In the genomic region with DNA sequence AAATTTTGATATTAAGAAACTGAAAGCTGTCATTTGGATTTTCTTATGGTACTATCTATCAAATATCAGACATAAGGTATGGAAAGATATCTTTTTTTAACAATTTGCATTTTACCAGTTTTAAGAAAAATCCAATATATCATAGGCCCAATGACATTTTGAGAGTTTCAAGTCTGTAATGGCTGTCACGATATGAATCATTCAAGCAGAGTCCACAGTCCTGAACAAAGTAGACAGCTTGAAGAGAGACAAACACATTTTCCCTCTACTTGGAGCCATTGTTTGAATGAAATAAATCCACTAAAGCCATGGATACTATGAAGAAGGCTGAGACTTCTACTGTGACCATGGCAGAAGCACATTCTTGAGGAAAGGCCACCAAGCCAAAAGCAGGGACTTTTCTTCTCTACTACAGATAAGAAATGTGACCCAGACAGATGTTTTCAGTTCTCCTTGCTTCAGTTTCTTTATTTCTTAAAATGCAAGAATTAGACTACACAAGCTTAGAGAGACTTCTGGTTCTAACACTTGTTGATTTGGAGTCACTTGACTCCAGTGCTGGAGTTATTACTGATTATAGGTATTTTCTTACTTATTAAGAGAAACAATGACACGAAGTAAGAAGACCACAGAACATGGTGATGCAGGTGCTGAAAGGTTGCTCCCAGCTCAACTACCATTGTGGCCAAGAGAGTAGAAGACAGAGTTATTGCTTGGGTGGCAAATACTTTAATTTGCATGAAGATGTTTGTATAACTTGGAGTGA, we compare ENCODE assay signal across 19 cellular contexts.
A peak's percentile ranks its signal among the peaks of the same experiment; 100 is the strongest.
DNase-seq lines count a peak whose midpoint lies in the region; ATAC-seq and TF ChIP-seq lines count a peak whose summit lies in the region.
"Had no signal": no experiment of that assay in that cellular context is flagged by ENCODE, and none has a peak within 500 bp of the region (broad histone marks: within the 10 kb centered on the region; RNA-seq: fewer than 3 reads in every experiment).

No MANE protein-coding gene starts in this region.

- no peak overlapping the region for H3K4me3 Mint-ChIP-seq in stimulated activated naive CD8-positive, alpha-beta T cell treated with anti-CD3 and anti-CD28 coated beads, Interleukin-15, amount 100 ng/mL, for 72 hours
- H3K4me3 Mint-ChIP-seq: activated T-helper 17 cell treated with anti-CD3 and anti-CD28 coated beads, Interleukin-2, amount 50 U/mL, for 72 hours; endodermal cell; T-cell had no signal

- peak; percentile 20 for DNase-seq in GM10266 (ENCODE audit: extremely low spot score)
- no peak for DNase-seq in MV-4-11 (lab: John Stamatoyannopoulos, UW)
- DNase-seq in SKM-1 treated with dmso at 0.1 percent for 144 hours (lab: John Stamatoyannopoulos, UW; ENCODE audit: unreplicated experiment): no peak
- DNase-seq in H4 (ENCODE audit: low spot score): no peak
- DNase-seq in stimulated activated naive CD8-positive, alpha-beta T cell treated with anti-CD3 and anti-CD28 coated beads, Interleukin-15, amount 100 ng/mL, for 72 hours: no peak
- DNase-seq: activated CD8-positive, alpha-beta memory T cell treated with anti-CD3 and anti-CD28 coated beads for 24 hours; C1 segment of cervical spinal cord; DND-41; endodermal cell; left ventricle myocardium inferior; NCI-H1092 treated with DMSO at 0.1 percent for 48 hours; NCI-H82; pancreas; T-cell; WERI-Rb-1 had no signal

- H3K27ac Mint-ChIP-seq in stimulated activated naive CD8-positive, alpha-beta T cell treated with anti-CD3 and anti-CD28 coated beads, Interleukin-15, amount 100 ng/mL, for 72 hours: no peak overlapping the region
- H3K27ac Mint-ChIP-seq: activated T-helper 17 cell treated with anti-CD3 and anti-CD28 coated beads, Interleukin-2, amount 50 U/mL, for 72 hours; endodermal cell; T-cell had no signal

- no peaks in the 10 kb centered on the region for H3K4me1 Mint-ChIP-seq in stimulated activated naive CD8-positive, alpha-beta T cell treated with anti-CD3 and anti-CD28 coated beads, Interleukin-15, amount 100 ng/mL, for 72 hours
- H3K4me1 Mint-ChIP-seq: activated T-helper 17 cell treated with anti-CD3 and anti-CD28 coated beads, Interleukin-2, amount 50 U/mL, for 72 hours; endodermal cell; T-cell had no signal

- TF ChIP-seq CTCF in GM10266 (IDR thresholded peaks at IDR 0.05; ENCODE audit: control insufficient read depth, insufficient read depth, low read depth, missing control alignments): no peak

- ATAC-seq in GM19043 (IDR thresholded peaks at IDR 0.05; ENCODE audit: low read depth, unreplicated experiment) (peak; percentile 71), GM21737 (IDR thresholded peaks at IDR 0.05; ENCODE audit: unreplicated experiment) (peak; percentile 62), HG03139 (IDR thresholded peaks at IDR 0.05; ENCODE audit: unreplicated experiment) (peak; percentile 57)
- ATAC-seq in stimulated activated naive CD8-positive, alpha-beta T cell treated with anti-CD3 and anti-CD28 coated beads, Interleukin-15, amount 100 ng/mL, for 72 hours: no peak
- ATAC-seq: activated T-helper 17 cell treated with anti-CD3 and anti-CD28 coated beads, Interleukin-2, amount 50 U/mL, for 72 hours; pancreas; T-cell had no signal

- H3K9me3 Mint-ChIP-seq in stimulated activated naive CD8-positive, alpha-beta T cell treated with anti-CD3 and anti-CD28 coated beads, Interleukin-15, amount 100 ng/mL, for 72 hours: peaks cover 8 to 13% of the 10 kb centered on the region in 2 donors

- no peaks in the 10 kb centered on the region for H3K27me3 Mint-ChIP-seq in stimulated activated naive CD8-positive, alpha-beta T cell treated with anti-CD3 and anti-CD28 coated beads, Interleukin-15, amount 100 ng/mL, for 72 hours
- H3K27me3 Mint-ChIP-seq: activated T-helper 17 cell treated with anti-CD3 and anti-CD28 coated beads, Interleukin-2, amount 50 U/mL, for 72 hours; T-cell had no signal
